ENCODE assay signal across 33 cellular contexts in genomic region chr5:33828611-33829286, GRCh38.
DNase-seq lines count a peak whose midpoint lies in the region; ATAC-seq, FAIRE-seq and TF ChIP-seq lines count a peak whose summit lies in the region.
"Had no signal": no experiment of that assay in that cellular context is flagged by ENCODE, and none has a peak within 500 bp of the region (broad histone marks: within the 10 kb centered on the region; RNA-seq: fewer than 3 reads in every experiment).

No MANE protein-coding gene starts in this region.

- DNase-seq in Daoy (ENCODE audit: low read depth) (peak; percentile 65), H54 (ENCODE audit: insufficient read length, low spot score) (no peak), PC-3 (peak; percentile 18), left kidney (ENCODE audit: low read depth, low spot score) (peak; percentile 3), SW 1271 (lab: John Stamatoyannopoulos, UW) (no peak), H7 (no peak)
- no peak for DNase-seq in CD4-positive, alpha-beta T cell
- DNase-seq in stimulated activated CD4-positive, alpha-beta T cell treated with anti-CD3 and anti-CD28 coated beads, Interleukin-4, amount 100 ng/mL, for 24 hours = no peak
- DNase-seq: activated CD4-positive, alpha-beta T cell treated with anti-CD3 and anti-CD28 coated beads for 4 hours; activated naive CD8-positive, alpha-beta T cell treated with anti-CD3 and anti-CD28 coated beads, Interleukin-2, amount 10 ng/mL, durations not matched to agents 7 days and 5 days; activated T-cell treated with anti-CD3 and anti-CD28 coated beads for 4 hours; Calu3; dermis blood vessel endothelial cell; esophagus squamous epithelium; immature natural killer cell; left colon; naive B cell; NCI-H526 treated with DMSO at 0.1 percent for 48 hours; OCI-M1; psoas muscle; Right ventricle myocardium superior; sigmoid colon; stimulated activated CD4-positive, alpha-beta T cell treated with anti-CD3 and anti-CD28 coated beads, Interleukin-15, amount 100 ng/mL, for 24 hours; stimulated activated naive CD4-positive, alpha-beta T cell treated with Interleukin-2 at 50 U/mL for 16 hours had no signal

- POLR2A ChIA-PET in PC-3 (lab: Charles Lee; ENCODE audit: unreplicated experiment) = no interaction called here
- POLR2A ChIA-PET in CD4-positive, alpha-beta T cell (lab: Charles Lee) = no interaction called here

- no peaks in the 10 kb centered on the region for H3K36me3 Mint-ChIP-seq in CD4-positive, alpha-beta T cell (ENCODE audit: low read depth)
- H3K36me3 Mint-ChIP-seq: activated naive CD8-positive, alpha-beta T cell treated with anti-CD3 and anti-CD28 coated beads, Interleukin-2, amount 10 ng/mL, durations not matched to agents 7 days and 5 days; immature natural killer cell; naive B cell had no signal

- H3K27ac Mint-ChIP-seq in CD4-positive, alpha-beta T cell = no peak overlapping the region
- H3K27ac Mint-ChIP-seq: immature natural killer cell, naive B cell had no signal

- peak; percentile 77 for FAIRE-seq in H54 (lab: Jason Lieb, UNC)
- FAIRE-seq: endometrium, frontal cortex, GM12892 had no signal

- H3K36me3 ChIP-seq in PC-3 (ENCODE audit: low read depth, low read length) = no peaks in the 10 kb centered on the region
- no peaks in the 10 kb centered on the region for H3K36me3 ChIP-seq in H7 (replicated peaks; ENCODE audit: control insufficient read depth, insufficient read depth, low read length)
- H3K36me3 ChIP-seq: esophagus squamous epithelium, sigmoid colon, thoracic aorta, vagina had no signal

- H3K4me2 ChIP-seq in PC-3 (ENCODE audit: low read length) = no peak overlapping the region
- H3K4me2 ChIP-seq: hepatocyte had no signal

- TF ChIP-seq CTCF in PC-3 (conservative IDR thresholded peaks at IDR 0.05; ENCODE audit: low read depth, low read length) = no peak
- no peak for TF ChIP-seq CTCF in CD4-positive, alpha-beta T cell (IDR thresholded peaks at IDR 0.05)

- H3K9me3 Mint-ChIP-seq in CD4-positive, alpha-beta T cell = no peaks in the 10 kb centered on the region
- H3K9me3 Mint-ChIP-seq: central memory CD8-positive, alpha-beta T cell; immature natural killer cell; naive B cell had no signal

- no TSS peak for BruUV-seq in PC-3 (replicated peaks; lab: Mats Ljungman, UMichigan)

- no peak overlapping the region for H3K4me3 Mint-ChIP-seq in CD4-positive, alpha-beta T cell
- H3K4me3 Mint-ChIP-seq: activated naive CD8-positive, alpha-beta T cell treated with anti-CD3 and anti-CD28 coated beads, Interleukin-2, amount 10 ng/mL, durations not matched to agents 7 days and 5 days; central memory CD8-positive, alpha-beta T cell; immature natural killer cell; naive B cell had no signal

- ATAC-seq in PC-3 = no peak
- ATAC-seq in CD4-positive, alpha-beta T cell (ENCODE audit: poor library complexity) = no peak
- ATAC-seq: left colon, psoas muscle had no signal

- H3K9me3 ChIP-seq in PC-3 (ENCODE audit: low read length) = no peaks in the 10 kb centered on the region
- no peaks in the 10 kb centered on the region for H3K9me3 ChIP-seq in CD4-positive, alpha-beta T cell (ENCODE audit: control insufficient read depth, low read length)
- H3K9me3 ChIP-seq: esophagus squamous epithelium, psoas muscle, sigmoid colon, thoracic aorta, vagina had no signal

- no peaks in the 10 kb centered on the region for H3K4me1 Mint-ChIP-seq in CD4-positive, alpha-beta T cell (ENCODE audit: low read depth)
- H3K4me1 Mint-ChIP-seq: central memory CD8-positive, alpha-beta T cell; immature natural killer cell had no signal

- no peak overlapping the region for H2AFZ ChIP-seq in PC-3 (ENCODE audit: low read length)
- H2AFZ ChIP-seq: hepatocyte had no signal

- H3K4me1 ChIP-seq in PC-3 (ENCODE audit: insufficient read depth, low read length) = peaks cover 17% of the 10 kb centered on the region
- H3K4me1 ChIP-seq: esophagus squamous epithelium, psoas muscle, vagina had no signal

- no peaks in the 10 kb centered on the region for H3K9me2 ChIP-seq in PC-3 (replicated peaks; ENCODE audit: low read length)

- H3K27me3 Mint-ChIP-seq in CD4-positive, alpha-beta T cell = peaks cover 10% of the 10 kb centered on the region
- H3K27me3 Mint-ChIP-seq: naive B cell had no signal

- no peaks in the 10 kb centered on the region for H3F3A ChIP-seq in PC-3 (ENCODE audit: low read length, unreplicated experiment)

- H3K27me3 ChIP-seq in PC-3 (ENCODE audit: low read length) = no peaks in the 10 kb centered on the region
- no peaks in the 10 kb centered on the region for H3K27me3 ChIP-seq in CD4-positive, alpha-beta T cell (ENCODE audit: control insufficient read depth, insufficient read depth, low read length)
- H3K27me3 ChIP-seq in H7 (ENCODE audit: control insufficient read depth, insufficient read depth, low read length) = no peaks in the 10 kb centered on the region
- H3K27me3 ChIP-seq: esophagus squamous epithelium, hepatocyte, sigmoid colon, vagina had no signal

- H3K4me3 ChIP-seq in PC-3 (ENCODE audit: low read length) = no peak overlapping the region
- H3K4me3 ChIP-seq in H7 (ENCODE audit: insufficient read depth, low read depth, low read length) = no peak overlapping the region
- H3K4me3 ChIP-seq: esophagus squamous epithelium, hepatocyte, psoas muscle, sigmoid colon, thoracic aorta, vagina had no signal

- CTCF ChIA-PET in PC-3 (lab: Charles Lee) = no interaction called here
- CTCF ChIA-PET in CD4-positive, alpha-beta T cell (lab: Charles Lee) = no interaction called here

- TF ChIP-seq POLR2A in H54 (IDR thresholded peaks at IDR 0.05; ENCODE audit: low read depth, low read length) = no peak

- H3K9ac ChIP-seq in PC-3 (ENCODE audit: low read length) = no peak overlapping the region

- no peaks in the 10 kb centered on the region for H4K20me1 ChIP-seq in PC-3 (ENCODE audit: low read length)

- no peak overlapping the region for H3K27ac ChIP-seq in PC-3 (ENCODE audit: low read length)
- no peak overlapping the region for H3K27ac ChIP-seq in CD4-positive, alpha-beta T cell (ENCODE audit: low read depth, low read length)
- H3K27ac ChIP-seq: C4-2B, esophagus squamous epithelium, hepatocyte, psoas muscle, sigmoid colon, thoracic aorta, vagina, VCaP had no signal

- intact Hi-C loops in PC-3 (cut with micrococcal nuclease) = no loop called here
- intact Hi-C loops in CD4-positive, alpha-beta T cell (cut with DNase I, micrococcal nuclease) = no loop called here

- no peaks in the 10 kb centered on the region for H3K79me2 ChIP-seq in PC-3 (ENCODE audit: low read length)
- H3K79me2 ChIP-seq: hepatocyte had no signal

Comparison
In these comparisons a context has a peak if more than half of its experiments do, and no peak if none do; other contexts are left out.
1. DNase-seq: peak in Daoy (single experiment), PC-3 (single experiment) and left kidney (single experiment); none in H54 (single experiment), CD4-positive, alpha-beta T cell (0 of 10), stimulated activated CD4-positive, alpha-beta T cell treated with anti-CD3 and anti-CD28 coated beads, Interleukin-4, amount 100 ng/mL, for 24 hours (single experiment), SW 1271 (0 of 2) and H7 (single experiment).